ENCODE assay signal across 1 cellular context in the genomic region with DNA sequence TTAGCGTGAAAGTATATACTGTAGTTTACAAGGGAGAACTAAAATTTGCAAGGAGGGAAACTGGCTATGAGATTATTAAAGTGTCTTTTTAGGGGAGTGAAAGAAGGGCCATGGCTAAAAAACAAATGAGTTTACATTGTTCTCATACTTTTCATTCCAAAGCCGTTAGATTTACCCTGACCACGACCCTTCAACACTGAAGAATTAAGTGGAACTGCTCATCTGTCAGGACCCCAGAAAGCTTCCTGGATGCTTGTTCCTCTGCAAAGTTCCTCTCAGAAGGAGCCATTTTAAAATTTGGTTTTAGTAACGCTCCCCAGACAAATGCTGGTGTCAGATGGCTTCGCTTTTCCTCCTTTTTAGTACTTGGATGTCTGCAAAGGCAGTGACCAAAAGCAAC.
TF ChIP-seq lines count a peak whose summit lies in the region.

No MANE protein-coding gene starts in this region.

TF ChIP-seq in IMR-90, 13 proteins besides CTCF, POLR2A, EP300 and RAD21 (continued from another document):
- no peak for TF ChIP-seq ELK1 (IDR thresholded peaks at IDR 0.05; ENCODE audit: borderline replicate concordance, low read depth, low read length)
- TF ChIP-seq CHD1 (IDR thresholded peaks at IDR 0.05; ENCODE audit: low read depth, low read length) = no peak
- no peak for TF ChIP-seq MAZ (IDR thresholded peaks at IDR 0.05; ENCODE audit: borderline replicate concordance, low read depth, low read length)
- TF ChIP-seq, protein P1, sequence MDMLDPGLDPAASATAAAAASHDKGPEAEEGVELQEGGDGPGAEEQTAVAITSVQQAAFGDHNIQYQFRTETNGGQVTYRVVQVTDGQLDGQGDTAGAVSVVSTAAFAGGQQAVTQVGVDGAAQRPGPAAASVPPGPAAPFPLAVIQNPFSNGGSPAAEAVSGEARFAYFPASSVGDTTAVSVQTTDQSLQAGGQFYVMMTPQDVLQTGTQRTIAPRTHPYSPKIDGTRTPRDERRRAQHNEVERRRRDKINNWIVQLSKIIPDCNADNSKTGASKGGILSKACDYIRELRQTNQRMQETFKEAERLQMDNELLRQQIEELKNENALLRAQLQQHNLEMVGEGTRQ (IDR thresholded peaks at IDR 0.05; ENCODE audit: low read depth, low read length) = no peak
